1 cellular context compared by ENCODE assay signal in the genomic region with DNA sequence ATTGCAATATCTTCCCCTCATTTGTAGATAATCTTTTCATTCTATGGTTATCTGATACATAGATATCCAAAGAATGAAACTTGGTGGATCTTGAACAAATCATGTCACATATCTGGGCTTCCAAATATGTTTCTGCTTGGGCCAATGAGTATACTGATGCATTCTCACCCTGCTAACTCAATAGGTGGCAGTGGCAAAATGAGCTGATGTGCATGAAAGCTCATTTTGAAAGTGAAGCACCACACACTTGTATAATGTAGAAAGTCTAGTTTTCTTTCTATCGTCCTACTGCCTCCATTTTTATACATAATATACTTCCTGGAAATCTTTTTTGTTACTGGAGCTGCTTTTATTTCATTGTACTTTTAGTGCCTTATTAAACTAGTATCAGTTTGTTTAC.
A peak's percentile ranks its signal among the peaks of the same experiment; 100 is the strongest.
TF ChIP-seq lines count a peak whose summit lies in the region.

No MANE protein-coding gene starts in this region.

TF ChIP-seq in GM12878, 131 proteins besides CTCF, POLR2A, EP300 and RAD21:
- TF ChIP-seq, protein P1, sequence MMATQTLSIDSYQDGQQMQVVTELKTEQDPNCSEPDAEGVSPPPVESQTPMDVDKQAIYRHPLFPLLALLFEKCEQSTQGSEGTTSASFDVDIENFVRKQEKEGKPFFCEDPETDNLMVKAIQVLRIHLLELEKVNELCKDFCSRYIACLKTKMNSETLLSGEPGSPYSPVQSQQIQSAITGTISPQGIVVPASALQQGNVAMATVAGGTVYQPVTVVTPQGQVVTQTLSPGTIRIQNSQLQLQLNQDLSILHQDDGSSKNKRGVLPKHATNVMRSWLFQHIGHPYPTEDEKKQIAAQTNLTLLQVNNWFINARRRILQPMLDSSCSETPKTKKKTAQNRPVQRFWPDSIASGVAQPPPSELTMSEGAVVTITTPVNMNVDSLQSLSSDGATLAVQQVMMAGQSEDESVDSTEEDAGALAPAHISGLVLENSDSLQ (IDR thresholded peaks at IDR 0.05): no peak
- TF ChIP-seq, protein P2, sequence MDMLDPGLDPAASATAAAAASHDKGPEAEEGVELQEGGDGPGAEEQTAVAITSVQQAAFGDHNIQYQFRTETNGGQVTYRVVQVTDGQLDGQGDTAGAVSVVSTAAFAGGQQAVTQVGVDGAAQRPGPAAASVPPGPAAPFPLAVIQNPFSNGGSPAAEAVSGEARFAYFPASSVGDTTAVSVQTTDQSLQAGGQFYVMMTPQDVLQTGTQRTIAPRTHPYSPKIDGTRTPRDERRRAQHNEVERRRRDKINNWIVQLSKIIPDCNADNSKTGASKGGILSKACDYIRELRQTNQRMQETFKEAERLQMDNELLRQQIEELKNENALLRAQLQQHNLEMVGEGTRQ (IDR thresholded peaks at IDR 0.05; ENCODE audit: borderline replicate concordance, low read depth, low read length): no peak
- TF ChIP-seq NBN (IDR thresholded peaks at IDR 0.05): no peak
- TF ChIP-seq, protein P3, sequence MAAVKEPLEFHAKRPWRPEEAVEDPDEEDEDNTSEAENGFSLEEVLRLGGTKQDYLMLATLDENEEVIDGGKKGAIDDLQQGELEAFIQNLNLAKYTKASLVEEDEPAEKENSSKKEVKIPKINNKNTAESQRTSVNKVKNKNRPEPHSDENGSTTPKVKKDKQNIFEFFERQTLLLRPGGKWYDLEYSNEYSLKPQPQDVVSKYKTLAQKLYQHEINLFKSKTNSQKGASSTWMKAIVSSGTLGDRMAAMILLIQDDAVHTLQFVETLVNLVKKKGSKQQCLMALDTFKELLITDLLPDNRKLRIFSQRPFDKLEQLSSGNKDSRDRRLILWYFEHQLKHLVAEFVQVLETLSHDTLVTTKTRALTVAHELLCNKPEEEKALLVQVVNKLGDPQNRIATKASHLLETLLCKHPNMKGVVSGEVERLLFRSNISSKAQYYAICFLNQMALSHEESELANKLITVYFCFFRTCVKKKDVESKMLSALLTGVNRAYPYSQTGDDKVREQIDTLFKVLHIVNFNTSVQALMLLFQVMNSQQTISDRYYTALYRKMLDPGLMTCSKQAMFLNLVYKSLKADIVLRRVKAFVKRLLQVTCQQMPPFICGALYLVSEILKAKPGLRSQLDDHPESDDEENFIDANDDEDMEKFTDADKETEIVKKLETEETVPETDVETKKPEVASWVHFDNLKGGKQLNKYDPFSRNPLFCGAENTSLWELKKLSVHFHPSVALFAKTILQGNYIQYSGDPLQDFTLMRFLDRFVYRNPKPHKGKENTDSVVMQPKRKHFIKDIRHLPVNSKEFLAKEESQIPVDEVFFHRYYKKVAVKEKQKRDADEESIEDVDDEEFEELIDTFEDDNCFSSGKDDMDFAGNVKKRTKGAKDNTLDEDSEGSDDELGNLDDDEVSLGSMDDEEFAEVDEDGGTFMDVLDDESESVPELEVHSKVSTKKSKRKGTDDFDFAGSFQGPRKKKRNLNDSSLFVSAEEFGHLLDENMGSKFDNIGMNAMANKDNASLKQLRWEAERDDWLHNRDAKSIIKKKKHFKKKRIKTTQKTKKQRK (IDR thresholded peaks at IDR 0.05; ENCODE audit: low read depth, low read length): no peak
- peak; percentile 36; the same call in 1 of the 2 replicates for TF ChIP-seq JUNB (IDR thresholded peaks at IDR 0.05)
- TF ChIP-seq TAF1 (IDR thresholded peaks at IDR 0.05; ENCODE audit: borderline replicate concordance, low read depth, low read length): no peak
